36 cellular contexts compared by ENCODE assay signal in the genomic region with DNA sequence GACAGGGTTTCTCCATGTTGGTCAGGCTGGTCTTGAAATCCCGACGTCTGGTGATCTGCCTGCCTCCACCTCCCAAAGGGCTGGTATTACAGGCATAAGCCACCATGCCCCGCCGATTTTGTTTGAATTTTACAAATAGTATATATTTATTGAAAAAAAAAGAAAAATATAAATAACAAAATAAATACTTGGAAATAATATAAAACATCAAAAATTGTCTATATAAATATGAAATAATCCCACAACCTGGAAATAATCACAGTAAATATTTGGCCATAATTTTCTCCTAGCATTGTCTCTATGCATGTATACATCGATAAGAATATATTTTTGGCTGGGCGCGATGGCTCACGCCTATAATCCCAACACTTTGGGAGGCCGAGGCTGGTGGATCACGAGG.
"Had no signal": no experiment of that assay in that cellular context is flagged by ENCODE, and none has a peak within 500 bp of the region (broad histone marks: within the 10 kb centered on the region; RNA-seq: fewer than 3 reads in every experiment).

No MANE protein-coding gene starts in this region.

- H3K27ac Mint-ChIP-seq: activated CD4-positive, alpha-beta memory T cell treated with anti-CD3 and anti-CD28 coated beads for 36 hours; activated CD4-positive, alpha-beta T cell treated with anti-CD3 and anti-CD28 coated beads for 36 hours; activated CD4-positive, alpha-beta T cell treated with anti-CD3 and anti-CD28 coated beads, Interleukin-2, amount 10 ng/mL, durations not matched to agents 24 days and 14 days; activated CD8-positive, alpha-beta memory T cell treated with anti-CD3 and anti-CD28 coated beads, Interleukin-2, amount 10 ng/mL, durations not matched to agents 7 days and 5 days; activated CD8-positive, alpha-beta T cell treated with anti-CD3 and anti-CD28 coated beads, Interleukin-2, amount 10 ng/mL, durations not matched to agents 7 days and 5 days; activated naive CD4-positive, alpha-beta T cell treated with anti-CD3 and anti-CD28 coated beads for 36 hours; activated naive CD4-positive, alpha-beta T cell treated with anti-CD3 and anti-CD28 coated beads, Interleukin-2, amount 50 U/mL, for 24 hours; activated naive CD8-positive, alpha-beta T cell treated with anti-CD3 and anti-CD28 coated beads for 36 hours; activated naive CD8-positive, alpha-beta T cell treated with anti-CD3 and anti-CD28 coated beads, Interleukin-2, amount 50 U/mL, for 24 hours; activated T-helper 1 cell treated with anti-CD3 and anti-CD28 coated beads, Interleukin-12 subunit alpha, Interleukin-12 subunit beta, Interleukin-2, Interleukin-4 antibody, amounts not matched to agents 30 ng/mL and 10 ng/mL and 1 ng/mL, durations not matched to agents 14 hours and 24 hours and 36 hours; activated T-helper 2 cell treated with anti-CD3 and anti-CD28 coated beads, Interferon-gamma antibody, Interleukin-2, Interleukin-4, amounts not matched to agents 10 μg/mL and 5 μg/mL and 100 μg/mL, durations not matched to agents 14 hours and 24 hours and 36 hours; effector memory CD8-positive, alpha-beta T cell; T-helper 17 cell; T-helper 2 cell treated with Interferon-gamma antibody and Interleukin-4, amounts not matched to agents 5 μg/mL and 100 μg/mL, for 36 hours had no signal

- FAIRE-seq: colon had no signal

- DNase-seq: activated CD4-positive, alpha-beta memory T cell treated with anti-CD3 and anti-CD28 coated beads for 36 hours; activated CD4-positive, alpha-beta T cell treated with anti-CD3 and anti-CD28 coated beads for 36 hours; activated CD4-positive, alpha-beta T cell treated with anti-CD3 and anti-CD28 coated beads, Interleukin-2, amount 10 ng/mL, durations not matched to agents 24 days and 14 days; activated CD4-positive, CD25-positive, alpha-beta regulatory T cell; activated CD4-positive, CD25-positive, alpha-beta regulatory T cell treated with anti-CD3 and anti-CD28 coated beads, Interleukin-2, amount 50 U/mL, for 72 hours; activated CD8-positive, alpha-beta memory T cell treated with anti-CD3 and anti-CD28 coated beads, Interleukin-2, amount 10 ng/mL, durations not matched to agents 7 days and 5 days; activated CD8-positive, alpha-beta memory T cell treated with anti-CD3 and anti-CD28 coated beads, Interleukin-2, amount 50 U/mL, for 4 hours; activated CD8-positive, alpha-beta T cell treated with anti-CD3 and anti-CD28 coated beads, Interleukin-2, amount 10 ng/mL, durations not matched to agents 7 days and 5 days; activated effector memory CD4-positive, alpha-beta T cell treated with anti-CD3 and anti-CD28 coated beads, Interleukin-2, amount 50 U/mL, for 16 hours; activated naive CD4-positive, alpha-beta T cell treated with anti-CD3 and anti-CD28 coated beads for 36 hours; activated naive CD8-positive, alpha-beta T cell treated with anti-CD3 and anti-CD28 coated beads for 36 hours; activated naive CD8-positive, alpha-beta T cell treated with anti-CD3 and anti-CD28 coated beads, Interleukin-2, amount 50 U/mL, for 24 hours; activated T-cell treated with anti-CD3 and anti-CD28 coated beads, Interleukin-2, amount 50 U/mL, for 1 hour; activated T-cell treated with anti-CD3 and anti-CD28 coated beads, Interleukin-2, amount 50 U/mL, for 48 hours; adrenal gland; amygdala; aorta; caudate nucleus; cortex of kidney; dermis blood vessel endothelial cell; effector CD4-positive, alpha-beta T cell; effector memory CD8-positive, alpha-beta T cell; esophagus squamous epithelium; foreskin melanocyte; T-helper 1 cell; T-helper 17 cell; T1000; WERI-Rb-1 had no signal

- H3K4me3 Mint-ChIP-seq: activated CD4-positive, alpha-beta memory T cell treated with anti-CD3 and anti-CD28 coated beads for 36 hours; activated CD4-positive, alpha-beta T cell treated with anti-CD3 and anti-CD28 coated beads for 36 hours; activated CD4-positive, alpha-beta T cell treated with anti-CD3 and anti-CD28 coated beads, Interleukin-2, amount 10 ng/mL, durations not matched to agents 24 days and 14 days; activated CD8-positive, alpha-beta memory T cell treated with anti-CD3 and anti-CD28 coated beads, Interleukin-2, amount 10 ng/mL, durations not matched to agents 7 days and 5 days; activated CD8-positive, alpha-beta T cell treated with anti-CD3 and anti-CD28 coated beads, Interleukin-2, amount 10 ng/mL, durations not matched to agents 7 days and 5 days; activated naive CD4-positive, alpha-beta T cell treated with anti-CD3 and anti-CD28 coated beads for 36 hours; activated naive CD4-positive, alpha-beta T cell treated with anti-CD3 and anti-CD28 coated beads, Interleukin-2, amount 50 U/mL, for 24 hours; activated naive CD8-positive, alpha-beta T cell treated with anti-CD3 and anti-CD28 coated beads for 36 hours; activated naive CD8-positive, alpha-beta T cell treated with anti-CD3 and anti-CD28 coated beads, Interleukin-2, amount 50 U/mL, for 24 hours; activated T-helper 1 cell treated with anti-CD3 and anti-CD28 coated beads, Interleukin-12 subunit alpha, Interleukin-12 subunit beta, Interleukin-2, Interleukin-4 antibody, amounts not matched to agents 30 ng/mL and 10 ng/mL and 1 ng/mL, durations not matched to agents 14 hours and 24 hours and 36 hours; effector memory CD8-positive, alpha-beta T cell; T-helper 17 cell; T-helper 2 cell treated with Interferon-gamma antibody and Interleukin-4, amounts not matched to agents 5 μg/mL and 100 μg/mL, for 36 hours had no signal

- H3K4me3 ChIP-seq: adrenal gland, body of pancreas, esophagus squamous epithelium, gastroesophageal sphincter had no signal

- H3K9me3 ChIP-seq: adrenal gland, body of pancreas, esophagus squamous epithelium, gastroesophageal sphincter had no signal

- H3K36me3 ChIP-seq: adrenal gland, esophagus squamous epithelium, gastroesophageal sphincter had no signal

- H3K36me3 Mint-ChIP-seq: activated CD4-positive, alpha-beta memory T cell treated with anti-CD3 and anti-CD28 coated beads for 36 hours; activated CD8-positive, alpha-beta memory T cell treated with anti-CD3 and anti-CD28 coated beads, Interleukin-2, amount 10 ng/mL, durations not matched to agents 7 days and 5 days; activated naive CD4-positive, alpha-beta T cell treated with anti-CD3 and anti-CD28 coated beads, Interleukin-2, amount 50 U/mL, for 24 hours; activated naive CD8-positive, alpha-beta T cell treated with anti-CD3 and anti-CD28 coated beads for 36 hours had no signal

- ATAC-seq: activated CD4-positive, alpha-beta T cell treated with anti-CD3 and anti-CD28 coated beads for 36 hours; activated CD8-positive, alpha-beta memory T cell treated with anti-CD3 and anti-CD28 coated beads, Interleukin-2, amount 10 ng/mL, durations not matched to agents 7 days and 5 days; activated CD8-positive, alpha-beta T cell treated with anti-CD3 and anti-CD28 coated beads, Interleukin-2, amount 10 ng/mL, durations not matched to agents 7 days and 5 days; activated naive CD8-positive, alpha-beta T cell treated with anti-CD3 and anti-CD28 coated beads, Interleukin-2, amount 50 U/mL, for 24 hours; effector memory CD8-positive, alpha-beta T cell; gastroesophageal sphincter; T-helper 17 cell had no signal

- H3K9me3 Mint-ChIP-seq: activated CD4-positive, alpha-beta memory T cell treated with anti-CD3 and anti-CD28 coated beads for 36 hours; activated CD4-positive, alpha-beta T cell treated with anti-CD3 and anti-CD28 coated beads, Interleukin-2, amount 10 ng/mL, durations not matched to agents 24 days and 14 days; activated naive CD4-positive, alpha-beta T cell treated with anti-CD3 and anti-CD28 coated beads for 36 hours; activated naive CD4-positive, alpha-beta T cell treated with anti-CD3 and anti-CD28 coated beads, Interleukin-2, amount 50 U/mL, for 24 hours; activated naive CD8-positive, alpha-beta T cell treated with anti-CD3 and anti-CD28 coated beads for 36 hours; activated naive CD8-positive, alpha-beta T cell treated with anti-CD3 and anti-CD28 coated beads, Interleukin-2, amount 50 U/mL, for 24 hours; activated T-helper 1 cell treated with anti-CD3 and anti-CD28 coated beads, Interleukin-12 subunit alpha, Interleukin-12 subunit beta, Interleukin-2, Interleukin-4 antibody, amounts not matched to agents 30 ng/mL and 10 ng/mL and 1 ng/mL, durations not matched to agents 14 hours and 24 hours and 36 hours; activated T-helper 2 cell treated with anti-CD3 and anti-CD28 coated beads, Interferon-gamma antibody, Interleukin-2, Interleukin-4, amounts not matched to agents 10 μg/mL and 5 μg/mL and 100 μg/mL, durations not matched to agents 14 hours and 24 hours and 36 hours; effector memory CD8-positive, alpha-beta T cell; T-helper 2 cell treated with Interferon-gamma antibody and Interleukin-4, amounts not matched to agents 5 μg/mL and 100 μg/mL, for 36 hours had no signal

- H3K27ac ChIP-seq: epithelial cell of prostate, WERI-Rb-1 had no signal

- H3K27me3 Mint-ChIP-seq: activated CD4-positive, alpha-beta memory T cell treated with anti-CD3 and anti-CD28 coated beads for 36 hours; activated CD4-positive, alpha-beta T cell treated with anti-CD3 and anti-CD28 coated beads for 36 hours; activated CD4-positive, alpha-beta T cell treated with anti-CD3 and anti-CD28 coated beads, Interleukin-2, amount 10 ng/mL, durations not matched to agents 24 days and 14 days; activated CD8-positive, alpha-beta memory T cell treated with anti-CD3 and anti-CD28 coated beads, Interleukin-2, amount 10 ng/mL, durations not matched to agents 7 days and 5 days; activated naive CD4-positive, alpha-beta T cell treated with anti-CD3 and anti-CD28 coated beads, Interleukin-2, amount 50 U/mL, for 24 hours; activated naive CD8-positive, alpha-beta T cell treated with anti-CD3 and anti-CD28 coated beads for 36 hours; activated naive CD8-positive, alpha-beta T cell treated with anti-CD3 and anti-CD28 coated beads, Interleukin-2, amount 50 U/mL, for 24 hours; effector memory CD8-positive, alpha-beta T cell; T-helper 17 cell had no signal

- H3K27me3 ChIP-seq: adrenal gland, body of pancreas, esophagus squamous epithelium, gastroesophageal sphincter had no signal

- H3K4me1 Mint-ChIP-seq: activated naive CD4-positive, alpha-beta T cell treated with anti-CD3 and anti-CD28 coated beads, Interleukin-2, amount 50 U/mL, for 24 hours had no signal
